7 cellular contexts compared by ENCODE assay signal in the genomic region with DNA sequence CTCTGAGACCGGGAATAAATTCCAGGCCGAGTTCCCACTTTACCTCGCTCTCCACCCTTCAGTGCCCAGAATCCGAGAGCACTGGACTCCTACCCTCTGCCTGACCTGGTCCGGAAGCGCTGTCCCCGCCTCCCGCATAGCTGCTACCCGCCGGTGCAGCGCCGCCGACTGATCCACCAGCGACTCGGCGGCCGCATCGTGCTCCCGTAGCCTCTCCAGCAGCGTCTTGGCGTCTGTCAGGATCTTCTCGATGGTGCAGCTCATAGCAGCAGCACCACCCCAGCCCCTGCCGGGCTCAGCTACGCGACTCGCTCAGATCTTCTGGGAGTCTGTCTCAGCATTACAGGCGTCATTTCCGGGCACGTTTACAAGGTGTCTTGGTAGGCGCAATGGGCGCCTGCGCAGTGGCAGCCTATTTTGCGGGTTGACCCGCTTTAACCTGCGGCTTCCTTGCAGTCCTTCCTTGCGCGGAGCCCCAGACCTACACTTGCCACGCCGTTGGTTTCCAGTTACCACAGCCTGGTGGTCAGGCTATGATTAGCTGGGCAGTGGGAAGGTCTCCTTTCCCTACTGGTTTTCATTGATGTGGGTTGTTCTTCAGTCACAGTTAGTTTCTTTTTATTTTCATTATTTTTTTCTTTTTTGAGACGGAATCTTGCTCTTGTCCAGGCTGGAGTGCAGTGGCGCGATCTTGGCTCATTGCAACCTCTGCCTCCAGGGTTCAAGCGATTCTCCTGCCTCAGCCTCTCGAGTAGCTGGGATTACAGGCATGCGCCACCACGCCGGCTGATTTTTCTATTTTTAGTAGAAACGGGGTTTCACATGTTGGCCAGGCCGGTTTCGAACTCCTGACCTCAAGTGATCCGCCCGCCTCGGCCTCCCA.
DNase-seq lines count a peak whose midpoint lies in the region; ATAC-seq lines count a peak whose summit lies in the region.

TSS of gene SIKE1 (minus strand) at position 342 of the 883 bp plus-strand sequence. CDS start at position 264, 78 bp downstream.

- DNase-seq in NCI-H2029 treated with DMSO at 0.1 percent for 48 hours (lab: John Stamatoyannopoulos, UW): peak; percentile 61
- DNase-seq in T-helper 9 cell: peak; percentile 90
- DNase-seq in astrocyte of the hippocampus (ENCODE audit: low read depth, low spot score): peak; percentile 96
- DNase-seq in hippocampal formation (lab: John Stamatoyannopoulos, UW): peak; percentile 81 to 84
- peak; percentile 94 for DNase-seq in retina

- ATAC-seq in GM18508 (IDR thresholded peaks at IDR 0.05; ENCODE audit: insufficient read depth, unreplicated experiment) (peak; percentile 95), HG03025 (IDR thresholded peaks at IDR 0.05; ENCODE audit: low FRiP score, unreplicated experiment) (peak; percentile 99)

Comparison
In these comparisons a context has a peak if more than half of its experiments do, and no peak if none do; other contexts are left out.
1. Peak in every context shown above with its lines: DNase-seq and ATAC-seq.